Comparison of ENCODE assay signal across 15 cellular contexts in genomic region chr11:111557425-111558111, GRCh38. TPM values are rescaled to one million over a fixed set of nuclear protein-coding genes. Genes with fewer than 3 reads are reported as not detected.
A peak's percentile ranks its signal among the peaks of the same experiment; 100 is the strongest.
DNase-seq lines count a peak whose midpoint lies in the region; ATAC-seq and TF ChIP-seq lines count a peak whose summit lies in the region.
"Had no signal": no experiment of that assay in that cellular context is flagged by ENCODE, and none has a peak within 500 bp of the region (broad histone marks: within the 10 kb centered on the region; RNA-seq: fewer than 3 reads in every experiment).

No MANE protein-coding gene starts in this region.

- POLR2A ChIA-PET in activated CD4-positive, alpha-beta T cell treated with anti-CD3 and anti-CD28 coated beads, Interleukin-2, amount 10 ng/mL, durations not matched to agents 7 days and 5 days (lab: Charles Lee) = no interaction called here

- peak; percentile 31 for TF ChIP-seq CTCF in fibroblast of the aortic adventitia (IDR thresholded peaks at IDR 0.05; ENCODE audit: insufficient read depth, low read length)

- ATAC-seq in HG03045 (IDR thresholded peaks at IDR 0.05; ENCODE audit: unreplicated experiment) = no peak

- H3K27me3 Mint-ChIP-seq in activated CD4-positive, alpha-beta T cell treated with anti-CD3 and anti-CD28 coated beads, Interleukin-2, amount 10 ng/mL, durations not matched to agents 7 days and 5 days = peaks cover 4% of the 10 kb centered on the region

- H3K4me1 Mint-ChIP-seq in activated CD4-positive, alpha-beta T cell treated with anti-CD3 and anti-CD28 coated beads, Interleukin-2, amount 10 ng/mL, durations not matched to agents 7 days and 5 days = no peaks in the 10 kb centered on the region

- no peak overlapping the region for H3K4me3 Mint-ChIP-seq in activated CD4-positive, alpha-beta T cell treated with anti-CD3 and anti-CD28 coated beads, Interleukin-2, amount 10 ng/mL, durations not matched to agents 7 days and 5 days
- H3K4me3 Mint-ChIP-seq: activated naive CD4-positive, alpha-beta T cell treated with anti-CD3 and anti-CD28 coated beads for 36 hours had no signal

- H3K36me3 Mint-ChIP-seq in activated CD4-positive, alpha-beta T cell treated with anti-CD3 and anti-CD28 coated beads, Interleukin-2, amount 10 ng/mL, durations not matched to agents 7 days and 5 days (ENCODE audit: low read depth) = peaks cover 5% of the 10 kb centered on the region

- DNase-seq in EL = peak; percentile 99
- DNase-seq in T1000 (lab: John Stamatoyannopoulos, UW) = peak; percentile 47
- DNase-seq in fibroblast of the aortic adventitia (ENCODE audit: low read depth) = peak; percentile 97
- DNase-seq in skeletal muscle cell (ENCODE audit: low read depth) = peak; percentile 85
- no peak for DNase-seq in NCI-H1436 treated with DMSO at 0.1 percent for 48 hours (lab: John Stamatoyannopoulos, UW)
- no peak for DNase-seq in activated CD4-positive, alpha-beta T cell treated with anti-CD3 and anti-CD28 coated beads, Interleukin-2, amount 10 ng/mL, durations not matched to agents 7 days and 5 days
- no peak for DNase-seq in dermis blood vessel endothelial cell
- DNase-seq: activated CD4-positive, alpha-beta T cell treated with anti-CD3 and anti-CD28 coated beads for 48 hours; activated naive CD4-positive, alpha-beta T cell treated with anti-CD3 and anti-CD28 coated beads for 36 hours; erythroblast; NCI-H146; testis had no signal

- H3K27ac Mint-ChIP-seq in activated CD4-positive, alpha-beta T cell treated with anti-CD3 and anti-CD28 coated beads, Interleukin-2, amount 10 ng/mL, durations not matched to agents 7 days and 5 days = no peak overlapping the region
- H3K27ac Mint-ChIP-seq: activated naive CD4-positive, alpha-beta T cell treated with anti-CD3 and anti-CD28 coated beads for 36 hours had no signal

- CTCF ChIA-PET in activated CD4-positive, alpha-beta T cell treated with anti-CD3 and anti-CD28 coated beads, Interleukin-2, amount 10 ng/mL, durations not matched to agents 7 days and 5 days (lab: Charles Lee) = interaction anchor here (0.5 kb wide), 1 partner anchor 123 kb away, joined by 3 read pairs; no protein-coding TSS in a partner anchor

- peaks cover 3% of the 10 kb centered on the region for H3K9me3 Mint-ChIP-seq in activated CD4-positive, alpha-beta T cell treated with anti-CD3 and anti-CD28 coated beads, Interleukin-2, amount 10 ng/mL, durations not matched to agents 7 days and 5 days

- peak overlapping the region; percentile 0 for H3K4me3 ChIP-seq in fibroblast of the aortic adventitia (ENCODE audit: low read depth, low read length)
- no peak overlapping the region for H3K4me3 ChIP-seq in skeletal muscle cell (ENCODE audit: low read depth, low read length)
- H3K4me3 ChIP-seq: testis had no signal

RNA-seq across cellular contexts. Expression of gene LAYN, which starts 17.0 kb away (rescaled TPM):
- total RNA-seq in fibroblast of the aortic adventitia (ENCODE audit: low replicate concordance) (34.2 and 48.7 TPM in 2 replicates), dermis blood vessel endothelial cell (71.8 and 91.7 TPM in 2 replicates)
- under 1 TPM; 0.71 to 0.89 TPM for total RNA-seq in activated CD4-positive, alpha-beta T cell treated with anti-CD3 and anti-CD28 coated beads, Interleukin-2, amount 10 ng/mL, durations not matched to agents 7 days and 5 days

RNA-seq across cellular contexts. Expression of gene HOATZ, which starts 43.0 kb away (rescaled TPM):
- not detected in 2 replicates for total RNA-seq in fibroblast of the aortic adventitia (ENCODE audit: low replicate concordance)
- not detected for total RNA-seq in activated CD4-positive, alpha-beta T cell treated with anti-CD3 and anti-CD28 coated beads, Interleukin-2, amount 10 ng/mL, durations not matched to agents 7 days and 5 days
- not detected in 2 replicates for total RNA-seq in dermis blood vessel endothelial cell
- total RNA-seq: activated naive CD4-positive, alpha-beta T cell treated with anti-CD3 and anti-CD28 coated beads for 36 hours; H1; mononuclear cell had no signal

RNA-seq across cellular contexts. Expression of gene SIK2, which starts 44.7 kb away (rescaled TPM):
- 8.8 and 16.6 TPM in 2 replicates for total RNA-seq in fibroblast of the aortic adventitia (ENCODE audit: low replicate concordance)
- 1 to 10 TPM; 8.2 to 9.6 TPM for total RNA-seq in activated CD4-positive, alpha-beta T cell treated with anti-CD3 and anti-CD28 coated beads, Interleukin-2, amount 10 ng/mL, durations not matched to agents 7 days and 5 days
- total RNA-seq in dermis blood vessel endothelial cell = 12.8 and 13.2 TPM in 2 replicates

RNA-seq across cellular contexts. Expression of gene BTG4, which starts 45.4 kb away (rescaled TPM):
- 0.36 TPM in 1 of 2 replicates, not detected in the other for total RNA-seq in fibroblast of the aortic adventitia (ENCODE audit: low replicate concordance)
- total RNA-seq in activated CD4-positive, alpha-beta T cell treated with anti-CD3 and anti-CD28 coated beads, Interleukin-2, amount 10 ng/mL, durations not matched to agents 7 days and 5 days = not detected
- total RNA-seq in dermis blood vessel endothelial cell = not detected in 2 replicates
- total RNA-seq: activated naive CD4-positive, alpha-beta T cell treated with anti-CD3 and anti-CD28 coated beads for 36 hours; H1; mononuclear cell had no signal

Comparison
In these comparisons a context has a peak if more than half of its experiments do, and no peak if none do; other contexts are left out.
1. DNase-seq: peak in EL (single experiment), T1000 (single experiment), fibroblast of the aortic adventitia (single experiment) and skeletal muscle cell (single experiment); none in NCI-H1436 treated with DMSO at 0.1 percent for 48 hours (single experiment), activated CD4-positive, alpha-beta T cell treated with anti-CD3 and anti-CD28 coated beads, Interleukin-2, amount 10 ng/mL, durations not matched to agents 7 days and 5 days (single experiment) and dermis blood vessel endothelial cell (single experiment).
2. RNA of gene LAYN, which starts 17.0 kb away (total RNA-seq): 71.8 to 91.7 TPM in dermis blood vessel endothelial cell and 34.2 to 48.7 TPM in fibroblast of the aortic adventitia; 0.71 to 0.89 TPM in activated CD4-positive, alpha-beta T cell treated with anti-CD3 and anti-CD28 coated beads, Interleukin-2, amount 10 ng/mL, durations not matched to agents 7 days and 5 days; every median in the first group is over 10 times any median in the second.